ENCODE assay signal across 17 cellular contexts in the genomic region with DNA sequence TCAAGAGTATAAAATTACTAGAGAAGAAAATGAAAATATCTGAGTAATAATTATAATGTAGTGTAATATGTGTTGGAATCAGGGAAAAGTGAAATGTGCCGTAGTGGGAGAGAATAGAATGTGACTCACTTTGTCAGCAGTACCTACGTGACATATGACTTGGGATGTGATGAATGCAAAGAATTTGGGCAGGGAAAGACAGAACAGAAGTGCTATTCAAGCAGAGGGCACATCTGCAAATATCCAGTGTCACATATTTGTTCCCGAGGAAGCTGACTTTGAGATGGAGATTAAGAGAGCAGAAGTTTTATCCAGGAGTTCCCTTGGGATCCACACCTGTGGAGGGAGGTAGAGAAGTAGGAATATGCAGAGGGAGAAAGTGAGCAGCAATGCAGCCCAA.
A peak's percentile ranks its signal among the peaks of the same experiment; 100 is the strongest.
DNase-seq lines count a peak whose midpoint lies in the region; ATAC-seq and TF ChIP-seq lines count a peak whose summit lies in the region.
"Had no signal": no experiment of that assay in that cellular context is flagged by ENCODE, and none has a peak within 500 bp of the region (broad histone marks: within the 10 kb centered on the region; RNA-seq: fewer than 3 reads in every experiment).

No MANE protein-coding gene starts in this region.

- H2BK5ac ChIP-seq in mesendoderm (ENCODE audit: low read length), result no peak overlapping the region

- H3K4me1 Mint-ChIP-seq in activated CD4-positive, alpha-beta T cell treated with anti-CD3 and anti-CD28 coated beads for 36 hours, result peaks cover 10% of the 10 kb centered on the region
- no peaks in the 10 kb centered on the region for H3K4me1 Mint-ChIP-seq in HFFc6 (ENCODE audit: low read depth)
- H3K4me1 Mint-ChIP-seq: CD4-positive, alpha-beta memory T cell had no signal

- no peak overlapping the region for H3K56ac ChIP-seq in mesendoderm (ENCODE audit: low read length)

- DNase-seq in PC-3, result peak; percentile 85
- peak; percentile 69 for DNase-seq in mesendoderm
- DNase-seq in activated CD4-positive, alpha-beta T cell treated with anti-CD3 and anti-CD28 coated beads for 36 hours, result no peak
- no peak for DNase-seq in thyroid gland
- DNase-seq in HFFc6, result no peak
- DNase-seq: CD4-positive, alpha-beta memory T cell; DND-41; GDM1; KG1; MM.1S; NCI-H1105; NCI-H1694 treated with DMSO at 0.1 percent for 48 hours; NK-92 treated with Interleukin-12 subunit alpha and Interleukin-12 subunit beta, amount 100 ng/mL, for 24 hours; Right ventricle myocardium superior had no signal

- no peaks in the 10 kb centered on the region for H3K79me1 ChIP-seq in mesendoderm (ENCODE audit: low read length)

- H3K36me3 ChIP-seq in PC-3 (ENCODE audit: low read depth, low read length) (no peaks in the 10 kb centered on the region), mesendoderm (ENCODE audit: control insufficient read depth, insufficient read depth, low read length) (no peaks in the 10 kb centered on the region), thyroid gland (no peaks in the 10 kb centered on the region)

- H2BK120ac ChIP-seq in mesendoderm (ENCODE audit: low read depth, low read length), result no peak overlapping the region

- H3K18ac ChIP-seq in mesendoderm (ENCODE audit: low read length), result no peak overlapping the region

- H3K9me3 Mint-ChIP-seq in activated CD4-positive, alpha-beta T cell treated with anti-CD3 and anti-CD28 coated beads for 36 hours (ENCODE audit: low read depth), result peaks cover 5% of the 10 kb centered on the region
- H3K9me3 Mint-ChIP-seq in HFFc6, result peaks cover 24% of the 10 kb centered on the region

- TF ChIP-seq POLR2A in thyroid gland (IDR thresholded peaks at IDR 0.05), result no peak

- H3F3A ChIP-seq in PC-3 (ENCODE audit: low read length, unreplicated experiment), result peaks cover 5% of the 10 kb centered on the region

- H2BK15ac ChIP-seq in mesendoderm (replicated peaks; ENCODE audit: low read depth), result no peak overlapping the region

- H3K9me3 ChIP-seq in PC-3 (ENCODE audit: low read length) (no peaks in the 10 kb centered on the region), thyroid gland (no peaks in the 10 kb centered on the region)

- CTCF ChIA-PET in PC-3 (lab: Charles Lee), result interaction anchor here (0.6 to 1.2 kb wide), 4 partner anchors 9 to 525 kb away, joined by 3 to 8 read pairs (median 5); no protein-coding TSS in a partner anchor
- CTCF ChIA-PET in activated CD4-positive, alpha-beta T cell treated with anti-CD3 and anti-CD28 coated beads for 36 hours (lab: Charles Lee), result no interaction called here

- POLR2A ChIA-PET in PC-3 (lab: Charles Lee; ENCODE audit: unreplicated experiment), result interaction anchor here (0.6 kb wide), 1 partner anchor 92 kb away, joined by 3 read pairs; no protein-coding TSS in a partner anchor
- POLR2A ChIA-PET in activated CD4-positive, alpha-beta T cell treated with anti-CD3 and anti-CD28 coated beads for 36 hours (lab: Charles Lee), result no interaction called here

- H3K27ac ChIP-seq in PC-3 (ENCODE audit: low read length) (peak overlapping the region; percentile 99), mesendoderm (ENCODE audit: low read depth, low read length) (no peak overlapping the region), thyroid gland (no peak overlapping the region)

- H3K4me2 ChIP-seq in PC-3 (ENCODE audit: low read length) (peak overlapping the region; percentile 63), mesendoderm (ENCODE audit: low read length) (no peak overlapping the region)

- H3K79me2 ChIP-seq in PC-3 (ENCODE audit: low read length) (no peaks in the 10 kb centered on the region), mesendoderm (ENCODE audit: control insufficient read depth, insufficient read depth, low read length) (no peaks in the 10 kb centered on the region)

- peak; percentile 87 for ATAC-seq in PC-3
- ATAC-seq in esophagus mucosa, result peak; percentile 60
- ATAC-seq in activated CD4-positive, alpha-beta T cell treated with anti-CD3 and anti-CD28 coated beads for 36 hours, result no peak
- ATAC-seq in HG03175 (IDR thresholded peaks at IDR 0.05; ENCODE audit: unreplicated experiment), result no peak

- H3K9ac ChIP-seq in PC-3 (ENCODE audit: low read length) (peak overlapping the region; percentile 85), mesendoderm (ENCODE audit: low read length) (no peak overlapping the region)

- H4K20me1 ChIP-seq in PC-3 (ENCODE audit: low read length), result no peaks in the 10 kb centered on the region

- intact Hi-C loops in PC-3 (cut with micrococcal nuclease), result loop anchor here (2.0 kb wide), 1 partner anchor 915 kb away; no protein-coding TSS in a partner anchor
- intact Hi-C loops in activated CD4-positive, alpha-beta T cell treated with anti-CD3 and anti-CD28 coated beads for 36 hours (cut with DNase I, micrococcal nuclease), result no loop called here
- intact Hi-C loops in thyroid gland (cut with DNase I), result no loop called here

- H3K4me3 ChIP-seq in PC-3 (ENCODE audit: low read length) (no peak overlapping the region), mesendoderm (ENCODE audit: low read length) (no peak overlapping the region), thyroid gland (replicated peaks in 1 of 3) (no peak overlapping the region)

- H3K4me1 ChIP-seq in PC-3 (ENCODE audit: insufficient read depth, low read length) (peaks cover 30% of the 10 kb centered on the region), mesendoderm (ENCODE audit: control insufficient read depth, low read depth, low read length) (no peaks in the 10 kb centered on the region), thyroid gland (no peaks in the 10 kb centered on the region)

- H3K4me3 Mint-ChIP-seq in activated CD4-positive, alpha-beta T cell treated with anti-CD3 and anti-CD28 coated beads for 36 hours, result no peak overlapping the region
- H3K4me3 Mint-ChIP-seq in HFFc6, result no peak overlapping the region
- H3K4me3 Mint-ChIP-seq: B cell; CD4-positive, alpha-beta memory T cell had no signal

- no peak overlapping the region for H2AK5ac ChIP-seq in mesendoderm (ENCODE audit: low read length)

- no peaks in the 10 kb centered on the region for H3K27me3 ChIP-seq in PC-3 (ENCODE audit: low read length)
- H3K27me3 ChIP-seq in mesendoderm (ENCODE audit: insufficient read depth, low read length, poor library complexity), result no peaks in the 10 kb centered on the region
- no peaks in the 10 kb centered on the region for H3K27me3 ChIP-seq in thyroid gland

- H4K5ac ChIP-seq in mesendoderm (ENCODE audit: low read length), result no peak overlapping the region

- H2AFZ ChIP-seq in PC-3 (ENCODE audit: low read length), result no peak overlapping the region

- H3K27me3 Mint-ChIP-seq in activated CD4-positive, alpha-beta T cell treated with anti-CD3 and anti-CD28 coated beads for 36 hours, result no peaks in the 10 kb centered on the region
- no peaks in the 10 kb centered on the region; the same call in 1 of the 2 replicates for H3K27me3 Mint-ChIP-seq in HFFc6 (ENCODE audit: insufficient read depth)

- no peaks in the 10 kb centered on the region for H3K36me3 Mint-ChIP-seq in activated CD4-positive, alpha-beta T cell treated with anti-CD3 and anti-CD28 coated beads for 36 hours (ENCODE audit: low read depth)
- no peaks in the 10 kb centered on the region for H3K36me3 Mint-ChIP-seq in HFFc6 (ENCODE audit: low read depth)
- H3K36me3 Mint-ChIP-seq: CD4-positive, alpha-beta memory T cell had no signal

- H4K8ac ChIP-seq in mesendoderm (ENCODE audit: low read depth, low read length), result no peak overlapping the region

- no peak for TF ChIP-seq CTCF in PC-3 (conservative IDR thresholded peaks at IDR 0.05; ENCODE audit: low read depth, low read length)
- no peak for TF ChIP-seq CTCF in thyroid gland (IDR thresholded peaks at IDR 0.05)
- no peak for TF ChIP-seq CTCF in HFFc6 (IDR thresholded peaks at IDR 0.05)

- WGBS in mesendoderm (ENCODE audit: extremely low coverage, insufficient coverage, low lambda C conversion rate), result 100% methylated on average over 1 of the region's 3 CpGs
- 91 to 92% methylated on average over 3 of the region's 3 CpGs for WGBS in thyroid gland, 2 donors

- no peaks in the 10 kb centered on the region for H3K9me2 ChIP-seq in PC-3 (replicated peaks; ENCODE audit: low read length)

- H3K4ac ChIP-seq in mesendoderm (ENCODE audit: low read depth, low read length), result no peak overlapping the region

- no TSS peak for BruUV-seq in PC-3 (replicated peaks; lab: Mats Ljungman, UMichigan)

- H3K27ac Mint-ChIP-seq in activated CD4-positive, alpha-beta T cell treated with anti-CD3 and anti-CD28 coated beads for 36 hours, result no peak overlapping the region
- H3K27ac Mint-ChIP-seq in HFFc6, result no peak overlapping the region
- H3K27ac Mint-ChIP-seq: B cell; CD4-positive, alpha-beta memory T cell had no signal

- H3K23ac ChIP-seq in mesendoderm (ENCODE audit: low read length), result no peak overlapping the region

Comparison
In these comparisons a context has a peak if more than half of its experiments do, and no peak if none do; other contexts are left out.
1. ATAC-seq: peak in PC-3 (single experiment) and esophagus mucosa (single experiment); none in activated CD4-positive, alpha-beta T cell treated with anti-CD3 and anti-CD28 coated beads for 36 hours (single experiment) and HG03175 (single experiment).
2. DNase-seq: peak in PC-3 (single experiment) and mesendoderm (single experiment); none in activated CD4-positive, alpha-beta T cell treated with anti-CD3 and anti-CD28 coated beads for 36 hours (single experiment), thyroid gland (0 of 2) and HFFc6 (single experiment).